Comparison of ENCODE assay signal across 10 cellular contexts in genomic region chr3:186110975-186111974, GRCh38. TPM values are rescaled to one million over a fixed set of nuclear protein-coding genes. Genes with fewer than 3 reads are reported as not detected.
DNase-seq lines count a peak whose midpoint lies in the region; ATAC-seq and TF ChIP-seq lines count a peak whose summit lies in the region.
"Had no signal": no experiment of that assay in that cellular context is flagged by ENCODE, and none has a peak within 500 bp of the region (broad histone marks: within the 10 kb centered on the region; RNA-seq: fewer than 3 reads in every experiment).

No MANE protein-coding gene starts in this region.

- H3K4me3 Mint-ChIP-seq in endothelial cell (ENCODE audit: unreplicated experiment) = peak overlapping the region; percentile 98

- H3K36me3 Mint-ChIP-seq in endothelial cell (ENCODE audit: low read depth, unreplicated experiment) = peaks cover 5% of the 10 kb centered on the region

- peaks cover 24% of the 10 kb centered on the region for H3K27me3 Mint-ChIP-seq in endothelial cell (ENCODE audit: unreplicated experiment)

- H3K4me1 Mint-ChIP-seq in endothelial cell (ENCODE audit: unreplicated experiment) = peaks cover 24% of the 10 kb centered on the region

- no peak for TF ChIP-seq CTCF in endothelial cell (IDR thresholded peaks at IDR 0.05; ENCODE audit: unreplicated experiment)

- no peaks in the 10 kb centered on the region for H3K9me3 Mint-ChIP-seq in endothelial cell (ENCODE audit: unreplicated experiment)

- ATAC-seq in GM21619 (IDR thresholded peaks at IDR 0.05; ENCODE audit: unreplicated experiment) (no peak), GM21825 (IDR thresholded peaks at IDR 0.05; ENCODE audit: unreplicated experiment) (no peak)

- no peak overlapping the region for H3K27ac Mint-ChIP-seq in endothelial cell (ENCODE audit: unreplicated experiment)

- peak; percentile 53 for DNase-seq in Ammon's horn (ENCODE audit: low spot score)
- DNase-seq in ELF-1 (ENCODE audit: low read depth, low spot score) = peak; percentile 37
- DNase-seq in SKM-1 (lab: John Stamatoyannopoulos, UW; ENCODE audit: unreplicated experiment) = peak; percentile 36
- DNase-seq in endothelial cell (ENCODE audit: low spot score) = no peak
- DNase-seq in DMS114 treated with DMSO at 0.1 percent for 48 hours (lab: John Stamatoyannopoulos, UW; ENCODE audit: unreplicated experiment) = no peak
- DNase-seq in T1000 (lab: John Stamatoyannopoulos, UW) = no peak
- DNase-seq: colonic mucosa, DMS79 had no signal

RNA-seq across cellular contexts. Expression of gene ETV5, which starts 2.4 kb away (rescaled TPM):
- 40.6 TPM for total RNA-seq in endothelial cell (ENCODE audit: unreplicated experiment)

Comparison
In these comparisons a context has a peak if more than half of its experiments do, and no peak if none do; other contexts are left out.
1. DNase-seq: peak in Ammon's horn (single experiment), ELF-1 (single experiment) and SKM-1 (single experiment); none in endothelial cell (single experiment), DMS114 treated with DMSO at 0.1 percent for 48 hours (single experiment) and T1000 (single experiment).